In genomic region chr3:152192936-152193672, GRCh38 we compare ENCODE assay signal across 10 cellular contexts.
DNase-seq lines count a peak whose midpoint lies in the region; ATAC-seq and TF ChIP-seq lines count a peak whose summit lies in the region.
"Had no signal": no experiment of that assay in that cellular context is flagged by ENCODE, and none has a peak within 500 bp of the region (broad histone marks: within the 10 kb centered on the region; RNA-seq: fewer than 3 reads in every experiment).

No MANE protein-coding gene starts in this region.

- H3K27ac ChIP-seq in OCI-LY3 (ENCODE audit: low read length): peak overlapping the region; percentile 94
- peak overlapping the region; percentile 52 for H3K27ac ChIP-seq in hepatocyte
- peak overlapping the region in 3 of 4 donors; percentile 20 to 75 (median 32) for H3K27ac ChIP-seq in upper lobe of left lung

- H3K9me3 ChIP-seq in OCI-LY3 (ENCODE audit: insufficient read depth, low read length) (no peaks in the 10 kb centered on the region), hepatocyte (ENCODE audit: low read depth) (no peaks in the 10 kb centered on the region), upper lobe of left lung (no peaks in the 10 kb centered on the region)

- H3K9me2 ChIP-seq in hepatocyte (replicated peaks; ENCODE audit: insufficient read depth): no peaks in the 10 kb centered on the region

- 61% methylated on average over 5 of the region's 5 CpGs for WGBS in hepatocyte (ENCODE audit: low lambda C conversion rate, missing lambda C conversion rate)
- 66 to 74% methylated on average over 5 of the region's 5 CpGs for WGBS in upper lobe of left lung, 2 donors

- H3K4me3 ChIP-seq in OCI-LY3 (ENCODE audit: low read length) (peak overlapping the region; percentile 69), hepatocyte (no peak overlapping the region), upper lobe of left lung (peak overlapping the region in 2 of 4 donors; percentile 5 to 31)

- H4K20me1 ChIP-seq in OCI-LY3 (ENCODE audit: insufficient read depth, low read length) (no peaks in the 10 kb centered on the region), hepatocyte (ENCODE audit: insufficient read depth, poor library complexity, severe bottlenecking) (no peaks in the 10 kb centered on the region)

- H3K4me2 ChIP-seq in OCI-LY3 (ENCODE audit: low read length) (peak overlapping the region; percentile 90), hepatocyte (peak overlapping the region; percentile 62)

- peaks cover 64% of the 10 kb centered on the region for H3K4me1 ChIP-seq in OCI-LY3 (ENCODE audit: low read length)
- H3K4me1 ChIP-seq in hepatocyte (ENCODE audit: insufficient read depth): no peaks in the 10 kb centered on the region
- peaks cover 0 to 11% (median 5%) of the 10 kb centered on the region in 4 donors for H3K4me1 ChIP-seq in upper lobe of left lung

- no peak for TF ChIP-seq EP300 in upper lobe of left lung (IDR thresholded peaks at IDR 0.05)

- peak overlapping the region; percentile 88 for H3K27ac Mint-ChIP-seq in activated naive CD4-positive, alpha-beta T cell treated with anti-CD3 and anti-CD28 coated beads for 36 hours

- TF ChIP-seq CTCF in OCI-LY3 (IDR thresholded peaks at IDR 0.05; ENCODE audit: low read depth, low read length) (no peak), hepatocyte (IDR thresholded peaks at IDR 0.05; ENCODE audit: poor library complexity) (no peak), upper lobe of left lung (IDR thresholded peaks at IDR 0.05) (no peak)

- H2AFZ ChIP-seq in OCI-LY3 (ENCODE audit: low read depth, low read length) (no peak overlapping the region), hepatocyte (peak overlapping the region; percentile 30)

- intact Hi-C loops in activated naive CD4-positive, alpha-beta T cell treated with anti-CD3 and anti-CD28 coated beads for 36 hours (cut with micrococcal nuclease): loop anchor here (1.0 to 10.0 kb wide), 6 partner anchors 9 to 1648 kb away; partner anchors contain the start of genes EIF2A, SELENOT and SERP1

- no peak for ATAC-seq in upper lobe of left lung (ENCODE audit: low FRiP score in 2 of 2)

- no peak for TF ChIP-seq POLR2A in upper lobe of left lung (IDR thresholded peaks at IDR 0.05)

- H3K9ac ChIP-seq in OCI-LY3 (ENCODE audit: low read length): peak overlapping the region; percentile 50

- CTCF ChIA-PET in activated naive CD4-positive, alpha-beta T cell treated with anti-CD3 and anti-CD28 coated beads for 36 hours (lab: Charles Lee): interaction anchor here (0.7 to 2.0 kb wide), 8 partner anchors 9 to 92 kb away, joined by 3 to 17 read pairs (median 4); no protein-coding TSS in a partner anchor

- no peaks in the 10 kb centered on the region for H3K27me3 Mint-ChIP-seq in activated naive CD4-positive, alpha-beta T cell treated with anti-CD3 and anti-CD28 coated beads for 36 hours (ENCODE audit: low read depth)

- H3K27me3 ChIP-seq in OCI-LY3 (ENCODE audit: low read depth, low read length) (no peaks in the 10 kb centered on the region), hepatocyte (no peaks in the 10 kb centered on the region), upper lobe of left lung (no peaks in the 10 kb centered on the region)

- H3K4me1 Mint-ChIP-seq in activated naive CD4-positive, alpha-beta T cell treated with anti-CD3 and anti-CD28 coated beads for 36 hours (ENCODE audit: low read depth): peaks cover 80% of the 10 kb centered on the region

- no peak for DNase-seq in activated naive CD4-positive, alpha-beta T cell treated with anti-CD3 and anti-CD28 coated beads for 36 hours
- no peak for DNase-seq in activated naive CD4-positive, alpha-beta T cell treated with anti-CD3 and anti-CD28 coated beads, Interleukin-2, amount 50 U/mL, for 16 hours
- DNase-seq in hepatocyte (ENCODE audit: low spot score): peak; percentile 6
- DNase-seq in upper lobe of left lung: no peak
- no peak for DNase-seq in amniotic stem cell (lab: John Stamatoyannopoulos, UW)
- no peak for DNase-seq in NCI-H82 treated with DMSO at 0.1 percent for 48 hours (lab: John Stamatoyannopoulos, UW; ENCODE audit: unreplicated experiment)
- no peak for DNase-seq in epidermal melanocyte (ENCODE audit: insufficient read length, low spot score)
- DNase-seq: activated CD8-positive, alpha-beta memory T cell treated with anti-CD3 and anti-CD28 coated beads, Interleukin-2, amount 50 U/mL, for 48 hours; NCI-H1105 had no signal

- no peaks in the 10 kb centered on the region for H3K36me3 Mint-ChIP-seq in activated naive CD4-positive, alpha-beta T cell treated with anti-CD3 and anti-CD28 coated beads for 36 hours (ENCODE audit: low read depth)

- H3K9me3 Mint-ChIP-seq in activated naive CD4-positive, alpha-beta T cell treated with anti-CD3 and anti-CD28 coated beads for 36 hours: no peaks in the 10 kb centered on the region

- H3K79me2 ChIP-seq in OCI-LY3 (ENCODE audit: low read length) (peaks cover 3% of the 10 kb centered on the region; the same call in 1 of the 2 replicates), hepatocyte (no peaks in the 10 kb centered on the region)

- H3K4me3 Mint-ChIP-seq in activated naive CD4-positive, alpha-beta T cell treated with anti-CD3 and anti-CD28 coated beads for 36 hours: peak overlapping the region; percentile 72

- H3K36me3 ChIP-seq in OCI-LY3 (replicated peaks; ENCODE audit: low read depth, low read length) (no peaks in the 10 kb centered on the region), hepatocyte (replicated peaks; ENCODE audit: insufficient read depth, low read depth) (no peaks in the 10 kb centered on the region), upper lobe of left lung (no peaks in the 10 kb centered on the region)

Comparison
In these comparisons a context has a peak if more than half of its experiments do, and no peak if none do; other contexts are left out.
1. H3K27ac ChIP-seq: peak in every context shown above with its lines; median percentile 94 in OCI-LY3; 52 in hepatocyte; 32 in upper lobe of left lung.